In the genomic region with DNA sequence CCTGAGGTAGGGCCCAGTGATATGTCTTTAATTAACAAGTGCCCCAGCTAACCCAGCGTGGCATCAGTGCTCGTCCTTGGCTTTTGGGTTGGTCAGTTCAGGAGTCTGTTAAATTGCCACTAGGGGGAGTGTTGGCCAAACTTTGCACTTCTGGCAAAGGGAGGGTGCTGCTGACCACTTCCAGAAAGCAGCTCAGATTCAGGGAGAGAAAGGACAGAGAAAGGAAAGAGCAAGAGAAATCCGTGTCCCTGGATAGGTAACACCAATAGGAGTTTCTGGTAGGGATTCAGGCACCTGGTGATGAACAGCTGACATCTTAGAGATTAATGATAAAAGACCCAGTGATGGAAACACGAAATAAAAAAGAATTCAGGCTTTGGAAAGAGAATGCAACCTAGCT, we compare ENCODE assay signal across 8 cellular contexts.
DNase-seq lines count a peak whose midpoint lies in the region; ATAC-seq, FAIRE-seq and TF ChIP-seq lines count a peak whose summit lies in the region.

No MANE protein-coding gene starts in this region.

- ATAC-seq in IMR-90 (ENCODE audit: low read depth) (peak; percentile 98), pancreas (peak; percentile 74 to 76 (median 76)), HG03097 (IDR thresholded peaks at IDR 0.05; ENCODE audit: low FRiP score, unreplicated experiment) (no peak)

- no peaks in the 10 kb centered on the region for H3K79me1 ChIP-seq in IMR-90 (ENCODE audit: low read depth in 1 of 2, low read length in 2 of 2)

- CTCF ChIA-PET in IMR-90 (lab: Yijun Ruan, JAX): interaction anchor here (0.5 to 6.6 kb wide), 25 partner anchors 9 to 480 kb away, joined by 3 to 104 read pairs (median 4); no protein-coding TSS in a partner anchor

- H2BK15ac ChIP-seq in IMR-90 (ENCODE audit: low read depth, low read length): no peak overlapping the region

- H2AK5ac ChIP-seq in IMR-90 (ENCODE audit: low read depth, low read length): no peak overlapping the region

- no peak overlapping the region for H3K9ac ChIP-seq in IMR-90 (ENCODE audit: low read depth, low read length)

- no peak overlapping the region for H4K8ac ChIP-seq in IMR-90 (ENCODE audit: low read depth in 2 of 2, low read length in 2 of 2)

- no peak overlapping the region for H2BK5ac ChIP-seq in IMR-90 (ENCODE audit: low read depth, low read length, poor library complexity, severe bottlenecking)

- DNase-seq in GM03348 (ENCODE audit: low spot score) (peak; percentile 81), IMR-90 (peak; percentile 62), T1000 (lab: John Stamatoyannopoulos, UW) (peak; percentile 28), germinal center (ENCODE audit: low spot score) (peak; percentile 17), pancreas (peak in 3 of 6 donors; percentile 44 to 60 (median 56))
- no peak for DNase-seq in activated effector memory CD4-positive, alpha-beta T cell treated with anti-CD3 and anti-CD28 coated beads, Interleukin-2, amount 50 U/mL, for 16 hours
- no peak for DNase-seq in activated CD8-positive, alpha-beta memory T cell treated with anti-CD3 and anti-CD28 coated beads for 24 hours

- H3K27me3 ChIP-seq in IMR-90 (ENCODE audit: control insufficient read depth, insufficient read depth, low read length) (no peaks in the 10 kb centered on the region; the same call in 1 of the 2 replicates), pancreas (no peaks in the 10 kb centered on the region)

- WGBS in IMR-90 (ENCODE audit: extremely low coverage in 2 of 2, insufficient read length in 1 of 2), 2 experiments: 0% methylated on average over 1 of the region's 4 CpGs; no CpG with 5 or more reads in 1 of the 2 experiments
- WGBS in pancreas, 2 donors: 34 to 47% methylated on average over 4 of the region's 4 CpGs

- no peak for FAIRE-seq in pancreas (lab: Jason Lieb, UNC)

- no peak overlapping the region for H3K18ac ChIP-seq in IMR-90 (ENCODE audit: low read depth, low read length)

- H3K23ac ChIP-seq in IMR-90 (ENCODE audit: low read depth, low read length): no peak overlapping the region

- H3K4ac ChIP-seq in IMR-90 (ENCODE audit: low read depth, low read length): no peak overlapping the region

- no peak overlapping the region for H4K5ac ChIP-seq in IMR-90 (ENCODE audit: low read depth, low read length)

- no peak overlapping the region for H2BK120ac ChIP-seq in IMR-90 (ENCODE audit: low read depth, low read length)

- H3K14ac ChIP-seq in IMR-90 (replicated peaks; ENCODE audit: low read depth, low read length): no peak overlapping the region

- dilution Hi-C loops in IMR-90 (cut with HindIII; ENCODE audit: low sequenced_read_pairs, unreplicated experiment): no loop called here

- intact Hi-C loops in IMR-90 (cut with micrococcal nuclease) (loop anchor here (1.0 to 5.0 kb wide), 4 partner anchors 60 to 481 kb away; no protein-coding TSS in a partner anchor), pancreas (cut with DNase I) (no loop called here)

- no peak for TF ChIP-seq POLR2A in IMR-90 (IDR thresholded peaks at IDR 0.05; ENCODE audit: low read depth, low read length)

- H3K27ac ChIP-seq in IMR-90 (ENCODE audit: insufficient read depth, low read length) (no peak overlapping the region), pancreas (no peak overlapping the region)

- TF ChIP-seq RAD21 in IMR-90 (IDR thresholded peaks at IDR 0.05; ENCODE audit: low read length): peak; percentile 75

- H3K4me3 ChIP-seq in IMR-90 (ENCODE audit: insufficient read depth, low read depth, low read length): no peak overlapping the region
- no peak overlapping the region for H3K4me3 ChIP-seq in pancreas

- peak overlapping the region; percentile 60 for H2AFZ ChIP-seq in IMR-90 (replicated peaks; ENCODE audit: low read length, poor library complexity)

- H4K20me1 ChIP-seq in IMR-90 (ENCODE audit: insufficient read depth, low read length): no peaks in the 10 kb centered on the region

- H3K56ac ChIP-seq in IMR-90 (ENCODE audit: extremely low read depth, insufficient read depth, low read length): no peak overlapping the region

- no peaks in the 10 kb centered on the region for H3K9me3 ChIP-seq in IMR-90 (ENCODE audit: control insufficient read depth, insufficient read depth, low read length)
- H3K9me3 ChIP-seq in pancreas: no peaks in the 10 kb centered on the region

- no peak overlapping the region for H3K4me2 ChIP-seq in IMR-90 (ENCODE audit: low read depth, low read length)

- TF ChIP-seq CTCF in IMR-90 (conservative IDR thresholded peaks at IDR 0.05; ENCODE audit: low read depth, low read length) (peak; percentile 81), pancreas (IDR thresholded peaks at IDR 0.05) (peak; percentile 42 to 64 (median 58))

- in situ Hi-C loops in IMR-90 (cut with MboI; ENCODE audit: low sequenced_read_pairs): loop anchor here (25.0 kb wide), 1 partner anchor 480 kb away; no protein-coding TSS in a partner anchor

- no peak overlapping the region for H4K91ac ChIP-seq in IMR-90 (ENCODE audit: insufficient read depth, low read depth, low read length)

- no peak overlapping the region for H2BK20ac ChIP-seq in IMR-90 (ENCODE audit: low read depth, low read length)

- H2AK9ac ChIP-seq in IMR-90 (replicated peaks; ENCODE audit: low read depth, low read length, poor library complexity): no peak overlapping the region

- H3K4me1 ChIP-seq in IMR-90 (ENCODE audit: control insufficient read depth, insufficient read depth, low read length): no peaks in the 10 kb centered on the region
- H3K4me1 ChIP-seq in pancreas: peaks cover 21 to 40% (median 33%) of the 10 kb centered on the region in 3 donors

- no peaks in the 10 kb centered on the region for H3K9me1 ChIP-seq in IMR-90 (ENCODE audit: insufficient read depth, low read length)

- POLR2A ChIA-PET in IMR-90 (lab: Charles Lee; ENCODE audit: unreplicated experiment): no interaction called here

- no TSS peak for BruUV-seq in IMR-90 (replicated peaks; lab: Mats Ljungman, UMichigan)

- H3K36me3 ChIP-seq in IMR-90 (ENCODE audit: control insufficient read depth, insufficient read depth, low read length): no peaks in the 10 kb centered on the region
- no peaks in the 10 kb centered on the region for H3K36me3 ChIP-seq in pancreas

TF ChIP-seq in IMR-90, 13 proteins besides CTCF, POLR2A, EP300 and RAD21:
- no peak for TF ChIP-seq CHD1 (IDR thresholded peaks at IDR 0.05; ENCODE audit: low read depth, low read length)
- no peak for TF ChIP-seq RFX5 (IDR thresholded peaks at IDR 0.05; ENCODE audit: low read depth, low read length)
- TF ChIP-seq FOS (IDR thresholded peaks at IDR 0.05; ENCODE audit: low read depth, low read length): no peak
- no peak for TF ChIP-seq BHLHE40 (IDR thresholded peaks at IDR 0.05; ENCODE audit: low read depth, low read length)
- TF ChIP-seq CEBPB (IDR thresholded peaks at IDR 0.05; ENCODE audit: low read depth, low read length): no peak
- TF ChIP-seq SMC3 (IDR thresholded peaks at IDR 0.05; ENCODE audit: low read depth, low read length): peak; percentile 73
- no peak for TF ChIP-seq NFE2L2 (IDR thresholded peaks at IDR 0.05; ENCODE audit: low read depth, low read length)
- no peak for TF ChIP-seq USF2 (IDR thresholded peaks at IDR 0.05; ENCODE audit: low read depth, low read length)
- TF ChIP-seq RCOR1 (IDR thresholded peaks at IDR 0.05; ENCODE audit: insufficient replicate concordance, low read length): no peak
- no peak for TF ChIP-seq ELK1 (IDR thresholded peaks at IDR 0.05; ENCODE audit: borderline replicate concordance, low read depth, low read length)
- no peak for TF ChIP-seq MXI1 (IDR thresholded peaks at IDR 0.05; ENCODE audit: borderline replicate concordance, low read depth, low read length)
- TF ChIP-seq MAFK (IDR thresholded peaks at IDR 0.05; ENCODE audit: low read depth, low read length): no peak
- 0 out of 2 replicates have a peak, but pooled peaks have one; percentile 11 for TF ChIP-seq MAZ (IDR thresholded peaks at IDR 0.05; ENCODE audit: borderline replicate concordance, low read depth, low read length)

Comparison
In these comparisons a context has a peak if more than half of its experiments do, and no peak if none do; other contexts are left out.
1. DNase-seq: peak in GM03348 (single experiment), IMR-90 (single experiment), T1000 (single experiment) and germinal center (single experiment); none in activated effector memory CD4-positive, alpha-beta T cell treated with anti-CD3 and anti-CD28 coated beads, Interleukin-2, amount 50 U/mL, for 16 hours (single experiment) and activated CD8-positive, alpha-beta memory T cell treated with anti-CD3 and anti-CD28 coated beads for 24 hours (single experiment).